9 cellular contexts compared by ENCODE assay signal in the genomic region with DNA sequence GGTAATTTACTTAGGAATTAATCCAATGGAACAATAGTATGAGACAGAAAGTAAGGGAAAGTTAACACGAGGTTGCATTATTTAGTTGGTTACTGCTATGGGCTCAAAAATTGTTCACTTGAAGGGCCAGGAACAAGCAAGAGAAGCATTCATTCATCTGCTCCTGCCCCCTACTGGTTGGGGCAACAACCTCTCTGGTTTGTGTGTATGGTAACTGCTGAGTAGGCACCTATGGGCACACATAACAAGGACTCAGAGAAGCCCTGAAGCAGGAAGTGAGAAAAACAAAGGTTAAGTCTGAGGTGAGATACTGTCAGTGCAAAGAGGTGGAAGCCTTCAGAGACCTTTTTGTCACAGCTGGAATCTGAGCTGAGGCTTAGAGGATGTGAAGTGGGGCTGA. TPM values are rescaled to one million over a fixed set of nuclear protein-coding genes. Genes with fewer than 3 reads are reported as not detected.
DNase-seq lines count a peak whose midpoint lies in the region; FAIRE-seq and TF ChIP-seq lines count a peak whose summit lies in the region.
"Had no signal": no experiment of that assay in that cellular context is flagged by ENCODE, and none has a peak within 500 bp of the region (broad histone marks: within the 10 kb centered on the region; RNA-seq: fewer than 3 reads in every experiment).

No MANE protein-coding gene starts in this region.

- no peaks in the 10 kb centered on the region for H3K27me3 ChIP-seq in KMS-11 (ENCODE audit: insufficient read depth, low read depth)
- H3K27me3 ChIP-seq in bronchial epithelial cell (ENCODE audit: control insufficient read depth, insufficient read depth, low read length) = peaks cover 2% of the 10 kb centered on the region
- H3K27me3 ChIP-seq: SJCRH30 had no signal

- H3K36me3 ChIP-seq in KMS-11 (ENCODE audit: insufficient read depth) = no peaks in the 10 kb centered on the region
- H3K36me3 ChIP-seq in bronchial epithelial cell (ENCODE audit: control insufficient read depth, insufficient read depth, low read length) = no peaks in the 10 kb centered on the region
- H3K36me3 ChIP-seq: SJCRH30 had no signal

- H3K4me1 ChIP-seq in KMS-11 (ENCODE audit: low read depth, poor library complexity, severe bottlenecking) = peaks cover 10% of the 10 kb centered on the region
- H3K4me1 ChIP-seq: SJCRH30 had no signal

- no peak overlapping the region for H3K9ac ChIP-seq in KMS-11

- H3K27ac ChIP-seq in KMS-11 = no peak overlapping the region; the same call in 1 of the 2 replicates
- H3K27ac ChIP-seq: SJCRH30 had no signal

- H3K4me3 ChIP-seq in KMS-11 (IDR thresholded peaks at IDR 0.05; ENCODE audit: insufficient read depth, low read depth, low read length) = no peak overlapping the region
- H3K4me3 ChIP-seq in bronchial epithelial cell (ENCODE audit: low read depth, low read length) = no peak overlapping the region
- no peak overlapping the region for H3K4me3 ChIP-seq in retinal pigment epithelial cell (ENCODE audit: low read length)
- H3K4me3 ChIP-seq: SJCRH30 had no signal

- H3K79me2 ChIP-seq in KMS-11 (ENCODE audit: insufficient read depth, low read depth) = no peaks in the 10 kb centered on the region

- H4K20me1 ChIP-seq in KMS-11 (ENCODE audit: insufficient read depth) = no peaks in the 10 kb centered on the region

- TF ChIP-seq CTCF in KMS-11 (conservative IDR thresholded peaks at IDR 0.05; ENCODE audit: low read depth, low read length) (peak; percentile 76), bronchial epithelial cell (IDR thresholded peaks at IDR 0.05; ENCODE audit: insufficient read depth, low read length, severe bottlenecking) (peak; percentile 65), retinal pigment epithelial cell (conservative IDR thresholded peaks at IDR 0.05; ENCODE audit: low read depth, low read length) (peak; percentile 46)

- peak; percentile 83 for DNase-seq in DMS53 (lab: John Stamatoyannopoulos, UW)
- DNase-seq in GM19239 (ENCODE audit: insufficient read length, low spot score) = peak; percentile 15
- peak; percentile 51 for DNase-seq in bronchial epithelial cell (ENCODE audit: low read depth)
- no peak for DNase-seq in retinal pigment epithelial cell (ENCODE audit: low read depth)
- no peak for DNase-seq in NCI-H1930 (lab: John Stamatoyannopoulos, UW)
- no peak for DNase-seq in AG08396 (ENCODE audit: low spot score)
- no peak for DNase-seq in NCI-H1092 treated with DMSO at 0.1 percent for 48 hours (lab: John Stamatoyannopoulos, UW)

- FAIRE-seq in GM19239 (lab: Jason Lieb, UNC) (peak; percentile 90), bronchial epithelial cell (lab: Jason Lieb, UNC) (no peak)

- peak overlapping the region; percentile 25; the same call in 1 of the 2 replicates for H3K4me2 ChIP-seq in KMS-11

- peak overlapping the region; percentile 27; the same call in 1 of the 2 replicates for H2AFZ ChIP-seq in KMS-11 (ENCODE audit: low read depth)

RNA-seq across cellular contexts. Expression of gene RANBP6, which starts 34.4 kb away (rescaled TPM):
- 17.0 and 19.5 TPM in 2 replicates for total RNA-seq in bronchial epithelial cell

Comparison
In these comparisons a context has a peak if more than half of its experiments do, and no peak if none do; other contexts are left out.
1. DNase-seq: peak in DMS53 (single experiment), GM19239 (single experiment) and bronchial epithelial cell (single experiment); none in retinal pigment epithelial cell (single experiment), NCI-H1930 (0 of 2), AG08396 (single experiment) and NCI-H1092 treated with DMSO at 0.1 percent for 48 hours (single experiment).
2. Peak in every context shown above with its lines, with median percentiles within 50 percentile points of each other: CTCF ChIP-seq.